31 cellular contexts compared by ENCODE assay signal in the genomic region with DNA sequence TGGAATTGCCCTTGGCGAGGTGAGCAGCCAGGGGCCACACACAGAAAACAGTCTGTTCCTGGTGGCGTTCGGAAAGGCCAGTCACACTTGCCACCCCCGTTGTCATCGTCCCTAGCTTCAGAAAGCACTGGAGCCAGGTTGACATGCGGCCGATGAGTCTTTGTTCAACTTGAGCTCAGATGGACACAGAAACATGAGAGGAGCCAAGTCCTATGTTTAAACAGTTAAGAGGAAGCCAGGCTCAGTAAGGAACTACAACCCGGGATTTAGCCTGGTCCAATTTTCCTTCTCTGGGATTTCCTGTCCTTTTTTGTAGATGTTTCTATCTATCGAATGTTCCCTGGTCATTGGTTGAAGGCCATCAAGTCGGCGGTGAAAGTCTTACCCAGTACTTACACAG. TPM values are rescaled to one million over a fixed set of nuclear protein-coding genes. Genes with fewer than 3 reads are reported as not detected.
"Had no signal": no experiment of that assay in that cellular context is flagged by ENCODE, and none has a peak within 500 bp of the region (broad histone marks: within the 10 kb centered on the region; RNA-seq: fewer than 3 reads in every experiment).

No MANE protein-coding gene starts in this region.

- DNase-seq: activated B cell treated with CpG ODN at 0.5 μM for 24 hours; activated CD4-positive, alpha-beta memory T cell treated with anti-CD3 and anti-CD28 coated beads, Interleukin-2, amount 10 ng/mL, durations not matched to agents 7 days and 5 days; activated CD4-positive, alpha-beta T cell treated with anti-CD3 and anti-CD28 coated beads for 48 hours; activated CD4-positive, CD25-positive, alpha-beta regulatory T cell treated with anti-CD3 and anti-CD28 coated beads, Interleukin-2, amount 50 U/mL, for 72 hours; activated CD8-positive, alpha-beta memory T cell treated with anti-CD3 and anti-CD28 coated beads for 24 hours; activated CD8-positive, alpha-beta memory T cell treated with anti-CD3 and anti-CD28 coated beads, Interleukin-2, amount 10 ng/mL, durations not matched to agents 7 days and 5 days; activated CD8-positive, alpha-beta memory T cell treated with anti-CD3 and anti-CD28 coated beads, Interleukin-2, amount 50 U/mL, for 48 hours; activated effector memory CD4-positive, alpha-beta T cell treated with Interleukin-2 at 50 U/mL for 16 hours; activated naive CD4-positive, alpha-beta T cell; activated naive CD4-positive, alpha-beta T cell treated with anti-CD3 and anti-CD28 coated beads, Interleukin-2, amount 50 U/mL, for 16 hours; activated naive CD8-positive, alpha-beta T cell treated with anti-CD3 and anti-CD28 coated beads for 36 hours; activated T-cell treated with anti-CD3 and anti-CD28 coated beads, Interleukin-2, amount 50 U/mL, for 48 hours; amniotic stem cell; aorta; brain microvascular endothelial cell; NCI-H1105; NCI-H1417 treated with DMSO at 0.1 percent for 48 hours; NCI-H1694; NCI-H1930; NCI-H2081 treated with DMSO at 0.1 percent for 48 hours; NCI-H226; NCI-H446 treated with DMSO at 0.1 percent for 48 hours; NCI-H524; NCI-H69; SHP77; SJCRH30 had no signal

- H3K4me1 Mint-ChIP-seq: activated B cell treated with CpG ODN at 0.5 μM for 24 hours; activated CD4-positive, alpha-beta memory T cell treated with anti-CD3 and anti-CD28 coated beads, Interleukin-2, amount 10 ng/mL, durations not matched to agents 7 days and 5 days; activated CD8-positive, alpha-beta memory T cell treated with anti-CD3 and anti-CD28 coated beads, Interleukin-2, amount 10 ng/mL, durations not matched to agents 7 days and 5 days; activated naive CD8-positive, alpha-beta T cell treated with anti-CD3 and anti-CD28 coated beads for 36 hours had no signal

- H3K4me3 Mint-ChIP-seq: activated B cell treated with CpG ODN at 0.5 μM for 24 hours; activated CD4-positive, alpha-beta memory T cell treated with anti-CD3 and anti-CD28 coated beads, Interleukin-2, amount 10 ng/mL, durations not matched to agents 7 days and 5 days; activated CD8-positive, alpha-beta memory T cell treated with anti-CD3 and anti-CD28 coated beads, Interleukin-2, amount 10 ng/mL, durations not matched to agents 7 days and 5 days; activated naive CD8-positive, alpha-beta T cell treated with anti-CD3 and anti-CD28 coated beads for 36 hours; T-helper 1 cell treated with Interleukin-12 subunit alpha and Interleukin-12 subunit beta and Interleukin-4 antibody, amounts not matched to agents 30 μg/mL and 1 μg/mL, for 36 hours; T-helper 2 cell treated with Interferon-gamma antibody and Interleukin-4, amounts not matched to agents 5 μg/mL and 100 μg/mL, for 36 hours had no signal

- H3K36me3 Mint-ChIP-seq: activated CD8-positive, alpha-beta memory T cell treated with anti-CD3 and anti-CD28 coated beads, Interleukin-2, amount 10 ng/mL, durations not matched to agents 7 days and 5 days; activated naive CD8-positive, alpha-beta T cell treated with anti-CD3 and anti-CD28 coated beads for 36 hours had no signal

- H3K27ac ChIP-seq: brain microvascular endothelial cell, cardiac muscle cell, SJCRH30, SK-N-MC had no signal

- H3K9me3 ChIP-seq: SJCRH30 had no signal

- H3K4me3 ChIP-seq: cardiac muscle cell, K562, SJCRH30, SK-N-MC had no signal

- H3K36me3 ChIP-seq: brain microvascular endothelial cell, SJCRH30 had no signal

- H3K27me3 ChIP-seq: cardiac muscle cell, SJCRH30 had no signal

- H3K9me3 Mint-ChIP-seq: activated B cell treated with CpG ODN at 0.5 μM for 24 hours; activated CD4-positive, alpha-beta memory T cell treated with anti-CD3 and anti-CD28 coated beads, Interleukin-2, amount 10 ng/mL, durations not matched to agents 7 days and 5 days; T-helper 2 cell treated with Interferon-gamma antibody and Interleukin-4, amounts not matched to agents 5 μg/mL and 100 μg/mL, for 36 hours had no signal

- H3K27ac Mint-ChIP-seq: activated B cell treated with CpG ODN at 0.5 μM for 24 hours; activated CD4-positive, alpha-beta memory T cell treated with anti-CD3 and anti-CD28 coated beads, Interleukin-2, amount 10 ng/mL, durations not matched to agents 7 days and 5 days; activated CD8-positive, alpha-beta memory T cell treated with anti-CD3 and anti-CD28 coated beads, Interleukin-2, amount 10 ng/mL, durations not matched to agents 7 days and 5 days; activated naive CD8-positive, alpha-beta T cell treated with anti-CD3 and anti-CD28 coated beads for 36 hours; T-helper 1 cell treated with Interleukin-12 subunit alpha and Interleukin-12 subunit beta and Interleukin-4 antibody, amounts not matched to agents 30 μg/mL and 1 μg/mL, for 36 hours; T-helper 2 cell treated with Interferon-gamma antibody and Interleukin-4, amounts not matched to agents 5 μg/mL and 100 μg/mL, for 36 hours had no signal

- H3K4me1 ChIP-seq: SJCRH30 had no signal

RNA-seq across cellular contexts. Expression of a gene that starts 19.5 kb away (rescaled TPM):
- total RNA-seq: activated B cell treated with CpG ODN at 0.5 μM for 24 hours; activated CD4-positive, alpha-beta memory T cell treated with anti-CD3 and anti-CD28 coated beads, Interleukin-2, amount 10 ng/mL, durations not matched to agents 7 days and 5 days; activated CD8-positive, alpha-beta memory T cell treated with anti-CD3 and anti-CD28 coated beads, Interleukin-2, amount 10 ng/mL, durations not matched to agents 7 days and 5 days; activated naive CD8-positive, alpha-beta T cell treated with anti-CD3 and anti-CD28 coated beads for 36 hours; aorta; K562 had no signal
- polyA plus RNA-seq: aorta, K562 had no signal
